In genomic region chr2:167140767-167141166, GRCh38 we compare ENCODE assay signal across 11 cellular contexts.
DNase-seq lines count a peak whose midpoint lies in the region; ATAC-seq and TF ChIP-seq lines count a peak whose summit lies in the region.
"Had no signal": no experiment of that assay in that cellular context is flagged by ENCODE, and none has a peak within 500 bp of the region (broad histone marks: within the 10 kb centered on the region; RNA-seq: fewer than 3 reads in every experiment).

No MANE protein-coding gene starts in this region.

- peaks cover 8% of the 10 kb centered on the region for H3K36me3 Mint-ChIP-seq in Calu3 (ENCODE audit: insufficient read depth, unreplicated experiment)

- H3K9me3 ChIP-seq in PC-9 (ENCODE audit: insufficient read depth, low read depth) (no peaks in the 10 kb centered on the region), mucosa of descending colon (no peaks in the 10 kb centered on the region)
- H3K9me3 ChIP-seq: ascending aorta had no signal

- BruUV-seq in Calu3 (replicated peaks; lab: Mats Ljungman, UMichigan) (no TSS peak), PC-9 (replicated peaks; lab: Mats Ljungman, UMichigan) (no TSS peak)

- intact Hi-C loops in Calu3 (cut with micrococcal nuclease; ENCODE audit: unreplicated experiment), result loop anchor here (1.0 to 5.0 kb wide), 2 partner anchors 56 to 183 kb away; no protein-coding TSS in a partner anchor
- intact Hi-C loops in PC-9 (cut with micrococcal nuclease; ENCODE audit: unreplicated experiment), result no loop called here
- intact Hi-C loops in mucosa of descending colon (cut with DNase I, micrococcal nuclease), result no loop called here

- 0 out of 2 replicates have a peak overlapping the region, but pooled peaks have one; percentile 55 for H2AFZ ChIP-seq in PC-9

- peak overlapping the region; percentile 77 for H3K27ac Mint-ChIP-seq in Calu3 (ENCODE audit: unreplicated experiment)

- no peak overlapping the region for H3K4me2 ChIP-seq in PC-9

- H3K4me1 ChIP-seq in PC-9 (replicated peaks; ENCODE audit: insufficient read depth) (no peaks in the 10 kb centered on the region), mucosa of descending colon (ENCODE audit: low read depth) (no peaks in the 10 kb centered on the region)
- H3K4me1 ChIP-seq: ascending aorta had no signal

- CTCF ChIA-PET in Calu3 (lab: Charles Lee) (no interaction called here), PC-9 (lab: Charles Lee) (no interaction called here)

- H3K4me1 Mint-ChIP-seq in Calu3 (ENCODE audit: low read depth, unreplicated experiment), result peaks cover 30% of the 10 kb centered on the region

- ATAC-seq in HG02938 (IDR thresholded peaks at IDR 0.05; ENCODE audit: unreplicated experiment) (no peak), GM21723 (IDR thresholded peaks at IDR 0.05; ENCODE audit: unreplicated experiment) (no peak), mucosa of descending colon (no peak)

- H3K9me3 Mint-ChIP-seq in Calu3 (ENCODE audit: low read depth, unreplicated experiment), result peaks cover 2% of the 10 kb centered on the region

- H3K27ac ChIP-seq in PC-9, result 0 out of 2 replicates have a peak overlapping the region, but pooled peaks have one; percentile 32
- peak overlapping the region; percentile 45 for H3K27ac ChIP-seq in epithelial cell of prostate
- H3K27ac ChIP-seq: HL-60 had no signal

- H3K9me2 ChIP-seq in PC-9 (ENCODE audit: insufficient read depth), result no peaks in the 10 kb centered on the region

- H3K4me3 ChIP-seq in PC-9 (no peak overlapping the region), mucosa of descending colon (no peak overlapping the region)
- H3K4me3 ChIP-seq: ascending aorta had no signal

- H3K27me3 ChIP-seq in PC-9 (ENCODE audit: insufficient read depth, low read depth), result no peaks in the 10 kb centered on the region
- H3K27me3 ChIP-seq: ascending aorta had no signal

- H3K36me3 ChIP-seq in PC-9 (ENCODE audit: low read depth) (no peaks in the 10 kb centered on the region), mucosa of descending colon (ENCODE audit: low read depth) (no peaks in the 10 kb centered on the region)
- H3K36me3 ChIP-seq: ascending aorta had no signal

- DNase-seq in Calu3 (peak; percentile 67), PC-9 (peak; percentile 31 to 65), epithelial cell of prostate (ENCODE audit: low read depth, low spot score) (peak; percentile 95), myocyte (ENCODE audit: low read depth) (peak; percentile 99), NCI-H2029 treated with DMSO at 0.1 percent for 48 hours (lab: John Stamatoyannopoulos, UW) (no peak), mucosa of descending colon (no peak)
- DNase-seq: NCI-H510A had no signal

- POLR2A ChIA-PET in PC-9 (lab: Charles Lee; ENCODE audit: unreplicated experiment), result no interaction called here

- no peaks in the 10 kb centered on the region for H3K27me3 Mint-ChIP-seq in Calu3 (ENCODE audit: unreplicated experiment)

- TF ChIP-seq CTCF in Calu3 (IDR thresholded peaks at IDR 0.05; ENCODE audit: unreplicated experiment) (no peak), PC-9 (conservative IDR thresholded peaks at IDR 0.05) (no peak), mucosa of descending colon (IDR thresholded peaks at IDR 0.05) (no peak)

- H3K4me3 Mint-ChIP-seq in Calu3 (ENCODE audit: low read depth, unreplicated experiment), result peak overlapping the region; percentile 46

- no peaks in the 10 kb centered on the region for H4K20me1 ChIP-seq in PC-9 (ENCODE audit: insufficient read depth)

- H3F3A ChIP-seq in PC-9 (ENCODE audit: insufficient read depth, low read depth), result no peaks in the 10 kb centered on the region

- no peaks in the 10 kb centered on the region for H3K79me2 ChIP-seq in PC-9 (ENCODE audit: low read depth)

Comparison
In these comparisons a context has a peak if more than half of its experiments do, and no peak if none do; other contexts are left out.
1. DNase-seq: peak in Calu3 (single experiment), PC-9 (2 of 2), epithelial cell of prostate (single experiment) and myocyte (single experiment); none in NCI-H2029 treated with DMSO at 0.1 percent for 48 hours (single experiment) and mucosa of descending colon (0 of 3).